Comparison of ENCODE assay signal across 1 cellular context in genomic region chr4:90220453-90220852, GRCh38.
TF ChIP-seq lines count a peak whose summit lies in the region.

No MANE protein-coding gene starts in this region.

TF ChIP-seq in SK-N-SH treated with all-trans-retinoic acid at 6 μM for 48 hours, 23 proteins besides CTCF, POLR2A, EP300 and RAD21 (continued from another document):
- TF ChIP-seq TSHZ2 (CRISPR knock-in tag; IDR thresholded peaks at IDR 0.05), result no peak
TF ChIP-seq in SK-N-SH treated with all-trans-retinoic acid at 6 μM for 48 hours: peak in this region for 0.
